ENCODE assay signal across 22 cellular contexts in genomic region chr12:112543666-112544185, GRCh38.
DNase-seq lines count a peak whose midpoint lies in the region; ATAC-seq lines count a peak whose summit lies in the region.
"Had no signal": no experiment of that assay in that cellular context is flagged by ENCODE, and none has a peak within 500 bp of the region (broad histone marks: within the 10 kb centered on the region; RNA-seq: fewer than 3 reads in every experiment).

No MANE protein-coding gene starts in this region.

- DNase-seq in NCI-H526 (lab: John Stamatoyannopoulos, UW) (peak; percentile 95 to 96), caudate nucleus (lab: John Stamatoyannopoulos, UW) (peak in 41 of 61 donors; percentile 1 to 75 (median 33)), middle frontal gyrus (ENCODE audit: extremely low spot score, low spot score) (peak; percentile 22), superior temporal gyrus (ENCODE audit: extremely low spot score) (peak; percentile 55), SIG-M5 treated with dmso at 0.1 percent for 504 hours (lab: John Stamatoyannopoulos, UW; ENCODE audit: unreplicated experiment) (no peak), HCEC 1CT (no peak)
- DNase-seq: ACHN; CD4-positive, alpha-beta memory T cell; MG63; NCI-H1436; NCI-H187 treated with DMSO at 0.1 percent for 48 hours; NCI-H2107; NCI-H774; NK-92 treated with Interleukin-12 subunit alpha and Interleukin-12 subunit beta, amount 100 ng/mL, for 24 hours; SHP77 treated with DMSO at 0.1 percent for 48 hours; T-cell had no signal

- no peak for ATAC-seq in HG03354 (IDR thresholded peaks at IDR 0.05; ENCODE audit: poor library complexity, severe bottlenecking, unreplicated experiment)
- no peak for ATAC-seq in HG02884 (IDR thresholded peaks at IDR 0.05; ENCODE audit: unreplicated experiment)
- ATAC-seq: GM23338, HCT116, T-cell had no signal

- no peak overlapping the region for H3K27ac ChIP-seq in caudate nucleus (ENCODE audit: low read depth, low read length)
- H3K27ac ChIP-seq: BLaER1 treated with 17β-estradiol and CSF1 and Interleukin-3, amounts not matched to agents 10 nM and 100 nM; RWPE1 had no signal

Comparison
In these comparisons a context has a peak if more than half of its experiments do, and no peak if none do; other contexts are left out.
1. DNase-seq: peak in NCI-H526 (2 of 2), caudate nucleus (41 of 61), middle frontal gyrus (single experiment) and superior temporal gyrus (single experiment); none in SIG-M5 treated with dmso at 0.1 percent for 504 hours (single experiment) and HCEC 1CT (single experiment).